In the genomic region with DNA sequence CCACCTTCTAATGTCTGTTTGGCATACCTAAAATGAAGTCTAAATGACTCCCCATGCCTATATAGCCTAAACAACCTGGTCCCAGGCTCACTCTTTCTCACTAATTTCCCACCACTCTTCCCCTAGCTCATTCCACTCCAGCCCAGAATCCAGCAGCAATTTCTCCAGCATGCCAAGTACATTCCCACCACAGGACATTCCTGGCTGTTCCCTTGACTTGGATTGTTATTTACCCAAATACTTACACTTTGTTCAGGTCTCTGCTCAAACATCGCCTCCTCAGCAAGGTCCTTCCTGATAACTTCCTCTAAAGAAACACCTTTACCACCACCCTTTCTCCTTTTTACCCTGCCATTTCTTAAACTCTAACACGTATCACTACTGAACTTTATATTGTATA, we compare ENCODE assay signal across 27 cellular contexts.
"Had no signal": no experiment of that assay in that cellular context is flagged by ENCODE, and none has a peak within 500 bp of the region (broad histone marks: within the 10 kb centered on the region; RNA-seq: fewer than 3 reads in every experiment).

No MANE protein-coding gene starts in this region.

- H3K27ac ChIP-seq: coronary artery, dorsolateral prefrontal cortex, epithelial cell of prostate, esophagus squamous epithelium, gastrocnemius medialis, heart right ventricle, lower lobe of right lung had no signal

- H3K36me3 Mint-ChIP-seq: immature natural killer cell; naive thymus-derived CD4-positive, alpha-beta T cell had no signal

- H3K27ac Mint-ChIP-seq: immature natural killer cell; naive thymus-derived CD4-positive, alpha-beta T cell had no signal

- H3K4me3 ChIP-seq: coronary artery, dorsolateral prefrontal cortex, esophagus squamous epithelium, gastrocnemius medialis, heart right ventricle, lower lobe of right lung had no signal

- H3K36me3 ChIP-seq: esophagus squamous epithelium, gastrocnemius medialis, heart right ventricle, lower lobe of right lung had no signal

- H3K27me3 ChIP-seq: dorsolateral prefrontal cortex, esophagus squamous epithelium, gastrocnemius medialis, heart right ventricle had no signal

- H3K9me3 ChIP-seq: esophagus squamous epithelium, gastrocnemius medialis, heart right ventricle, lower lobe of right lung had no signal

- H3K4me3 Mint-ChIP-seq: immature natural killer cell; naive thymus-derived CD4-positive, alpha-beta T cell had no signal

- H3K4me1 ChIP-seq: esophagus squamous epithelium, gastrocnemius medialis, heart right ventricle, lower lobe of right lung had no signal

- DNase-seq: dermis blood vessel endothelial cell; dorsolateral prefrontal cortex; effector CD4-positive, alpha-beta T cell; effector memory CD4-positive, alpha-beta T cell; erythroblast; esophagus squamous epithelium; foreskin fibroblast; foreskin melanocyte; gastrocnemius medialis; glutamatergic neuron; head of caudate nucleus; heart right ventricle; hippocampal formation; immature natural killer cell; islet precursor cell; kidney; kidney glomerular epithelial cell; left colon; left ventricle myocardium superior; lower lobe of right lung; mesenchymal stem cell; midbrain; naive thymus-derived CD4-positive, alpha-beta T cell had no signal

- ATAC-seq: esophagus mucosa; gastrocnemius medialis; heart right ventricle; left colon; left lobe of liver; left ventricle myocardium superior; lower lobe of right lung; naive thymus-derived CD4-positive, alpha-beta T cell had no signal

- H3K4me1 Mint-ChIP-seq: immature natural killer cell; naive thymus-derived CD4-positive, alpha-beta T cell had no signal
